In the genomic region with DNA sequence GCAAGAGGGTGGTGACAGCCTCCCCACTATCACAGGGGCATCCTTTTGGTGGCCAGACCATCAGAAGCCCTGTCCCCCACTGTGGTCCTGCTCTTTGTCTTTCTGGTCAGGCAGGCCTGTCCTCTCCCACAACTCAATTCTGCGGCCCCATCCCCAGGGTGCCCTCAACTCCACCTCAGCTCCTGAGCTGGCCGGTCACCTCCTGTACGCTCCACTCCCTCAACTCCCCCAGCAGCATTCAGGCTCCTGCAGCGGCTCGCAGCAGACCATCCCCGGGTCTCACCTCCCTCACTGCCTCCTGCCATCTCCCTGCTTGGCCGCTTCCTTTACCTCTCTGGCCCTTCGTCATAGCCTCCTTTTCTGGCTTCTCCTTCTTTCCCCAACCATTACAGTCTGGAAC, we compare ENCODE assay signal across 22 cellular contexts. TPM values are rescaled to one million over a fixed set of nuclear protein-coding genes. Genes with fewer than 3 reads are reported as not detected.
A peak's percentile ranks its signal among the peaks of the same experiment; 100 is the strongest.
DNase-seq lines count a peak whose midpoint lies in the region; ATAC-seq and TF ChIP-seq lines count a peak whose summit lies in the region.
"Had no signal": no experiment of that assay in that cellular context is flagged by ENCODE, and none has a peak within 500 bp of the region (broad histone marks: within the 10 kb centered on the region; RNA-seq: fewer than 3 reads in every experiment).

No MANE protein-coding gene starts in this region.

- H4K20me1 ChIP-seq in H9 (ENCODE audit: control insufficient read depth, insufficient read depth, insufficient read length) (no peaks in the 10 kb centered on the region), neural progenitor cell (ENCODE audit: low read depth) (no peaks in the 10 kb centered on the region)

- H3K18ac ChIP-seq in H9 (ENCODE audit: insufficient read length, low read depth, low read length), result no peak overlapping the region

- no peak overlapping the region for H4K5ac ChIP-seq in H9 (ENCODE audit: insufficient read length, low read depth, low read length)

- H3K4ac ChIP-seq in H9 (ENCODE audit: low read depth, low read length), result no peak overlapping the region

- H3K23ac ChIP-seq in H9 (ENCODE audit: insufficient read length, low read depth, low read length), result no peak overlapping the region

- no peak for DNase-seq in activated T-cell treated with anti-CD3 and anti-CD28 coated beads, Interleukin-2, amount 50 U/mL, for 24 hours
- no peak for DNase-seq in activated T-cell treated with anti-CD3 and anti-CD28 coated beads, Interleukin-2, amount 50 U/mL, for 1 hour
- DNase-seq in H9 (no peak), neural progenitor cell (ENCODE audit: low spot score) (no peak), dermis blood vessel endothelial cell (no peak), 8988T (no peak)
- DNase-seq: CD4-positive, CD25-positive, alpha-beta regulatory T cell; COR-L47; DMS79; GM23248; NCI-H1105 treated with DMSO at 0.1 percent for 48 hours; NCI-H2029 treated with DMSO at 0.1 percent for 48 hours; NCI-H226; NCI-H510A treated with DMSO at 0.1 percent for 48 hours; NCI-H748 treated with DMSO at 0.1 percent for 48 hours; SHP77 treated with DMSO at 0.1 percent for 48 hours had no signal

- H3K9ac ChIP-seq in H9 (ENCODE audit: extremely low read depth, insufficient read length, low read length), result no peak overlapping the region
- H3K9ac ChIP-seq in neural progenitor cell, result no peak overlapping the region
- H3K9ac ChIP-seq: GM23248 had no signal

- no peaks in the 10 kb centered on the region for H3K9me3 Mint-ChIP-seq in activated T-cell treated with anti-CD3 and anti-CD28 coated beads, Interleukin-2, amount 50 U/mL, for 24 hours
- no peaks in the 10 kb centered on the region for H3K9me3 Mint-ChIP-seq in H9
- no peaks in the 10 kb centered on the region for H3K9me3 Mint-ChIP-seq in neural progenitor cell
- H3K9me3 Mint-ChIP-seq: CD4-positive, CD25-positive, alpha-beta regulatory T cell; IgD-negative memory B cell had no signal

- H2AFZ ChIP-seq in H9 (ENCODE audit: low read length) (no peak overlapping the region), neural progenitor cell (replicated peaks) (no peak overlapping the region)
- H2AFZ ChIP-seq: GM23248 had no signal

- no peak for ATAC-seq in GM21381 (IDR thresholded peaks at IDR 0.05; ENCODE audit: unreplicated experiment)
- ATAC-seq: A549 had no signal

- no peak overlapping the region for H3K4me3 ChIP-seq in neural progenitor cell
- H3K4me3 ChIP-seq: A549, GM23248, HAP-1 had no signal

- no peak overlapping the region for H3K14ac ChIP-seq in H9 (ENCODE audit: insufficient read depth, low read length)

- H4K8ac ChIP-seq in H9 (replicated peaks; ENCODE audit: insufficient read length, low read depth, low read length), result no peak overlapping the region

- H3K4me2 ChIP-seq in H9 (ENCODE audit: insufficient read depth, insufficient read length, low read length) (no peak overlapping the region), neural progenitor cell (no peak overlapping the region)
- H3K4me2 ChIP-seq: A549 had no signal

- H3K27me3 ChIP-seq in H9 (ENCODE audit: insufficient read depth, low read length) (no peaks in the 10 kb centered on the region), neural progenitor cell (no peaks in the 10 kb centered on the region)

- no peaks in the 10 kb centered on the region for H3K79me2 ChIP-seq in H9 (ENCODE audit: insufficient read depth, low read length)
- no peaks in the 10 kb centered on the region for H3K79me2 ChIP-seq in neural progenitor cell (ENCODE audit: low read depth)

- no peaks in the 10 kb centered on the region for H3F3A ChIP-seq in neural progenitor cell (ENCODE audit: low read depth)

- H2BK5ac ChIP-seq in H9 (ENCODE audit: insufficient read length, low read length), result no peak overlapping the region

- no peaks in the 10 kb centered on the region for H3K4me1 ChIP-seq in H9 (ENCODE audit: insufficient read depth, low read length)
- peaks cover 24% of the 10 kb centered on the region for H3K4me1 ChIP-seq in neural progenitor cell
- H3K4me1 ChIP-seq: A549, HAP-1 had no signal

- WGBS in H9 (ENCODE audit: extremely low coverage, insufficient read length, low lambda C conversion rate), result no CpG with 5 or more reads among the region's 8 CpGs

- H3K27ac ChIP-seq in H9 (ENCODE audit: insufficient read length, low read depth, low read length) (no peak overlapping the region), cingulate gyrus (ENCODE audit: low read depth, low read length) (peak overlapping the region; percentile 49), neural progenitor cell (no peak overlapping the region)
- H3K27ac ChIP-seq: A549, GM23248 had no signal

- H4K91ac ChIP-seq in H9 (ENCODE audit: insufficient read length, low read depth, low read length), result no peak overlapping the region

- H3K36me3 Mint-ChIP-seq in activated T-cell treated with anti-CD3 and anti-CD28 coated beads, Interleukin-2, amount 50 U/mL, for 24 hours (ENCODE audit: low read depth), result peaks cover 77% of the 10 kb centered on the region
- peaks cover 4 to 30% (median 21%) of the 10 kb centered on the region in 3 experiments for H3K36me3 Mint-ChIP-seq in H9 (ENCODE audit: insufficient read depth in 1 of 3, low read depth in 3 of 3)
- H3K36me3 Mint-ChIP-seq in neural progenitor cell, result peaks cover 9% of the 10 kb centered on the region

- H3K27ac Mint-ChIP-seq in activated T-cell treated with anti-CD3 and anti-CD28 coated beads, Interleukin-2, amount 50 U/mL, for 24 hours, result peak overlapping the region; percentile 30
- H3K27ac Mint-ChIP-seq in H9 (peak overlapping the region in 2 of 3 experiments; percentile 39 to 69; a peak in 3 of 7 replicates), neural progenitor cell (peak overlapping the region; percentile 25)
- H3K27ac Mint-ChIP-seq: B cell, IgD-negative memory B cell had no signal

- H2BK15ac ChIP-seq in H9 (ENCODE audit: low read depth, low read length), result no peak overlapping the region

- H3K79me1 ChIP-seq in H9 (ENCODE audit: insufficient read depth, low read depth, low read length, poor library complexity, severe bottlenecking), result no peaks in the 10 kb centered on the region

- H2BK20ac ChIP-seq in H9 (ENCODE audit: low read depth, low read length, poor library complexity, severe bottlenecking), result no peak overlapping the region

- H3T11ph ChIP-seq in H9 (ENCODE audit: low read length), result no peak overlapping the region

- H3K23me2 ChIP-seq in H9 (ENCODE audit: insufficient read length, low read depth, low read length, poor library complexity, severe bottlenecking), result no peaks in the 10 kb centered on the region

- H3K9me3 ChIP-seq in H9 (ENCODE audit: control insufficient read depth, low read depth, low read length) (no peaks in the 10 kb centered on the region), neural progenitor cell (ENCODE audit: low read depth) (no peaks in the 10 kb centered on the region)
- H3K9me3 ChIP-seq: A549, HAP-1 had no signal

- no peak overlapping the region for H3K56ac ChIP-seq in H9 (ENCODE audit: insufficient read length, low read depth, low read length)

- no peak overlapping the region for H2BK12ac ChIP-seq in H9 (ENCODE audit: insufficient read length, low read depth, low read length)

- no peak for TF ChIP-seq CTCF in H9 (conservative IDR thresholded peaks at IDR 0.05)
- no peak for TF ChIP-seq CTCF in neural progenitor cell (IDR thresholded peaks at IDR 0.05)

- no peaks in the 10 kb centered on the region for H3K4me1 Mint-ChIP-seq in activated T-cell treated with anti-CD3 and anti-CD28 coated beads, Interleukin-2, amount 50 U/mL, for 24 hours (ENCODE audit: low read depth)
- peaks cover 4 to 18% of the 10 kb centered on the region in 2 experiments; a peak in 3 of 4 replicates for H3K4me1 Mint-ChIP-seq in H9
- peaks cover 33% of the 10 kb centered on the region for H3K4me1 Mint-ChIP-seq in neural progenitor cell
- H3K4me1 Mint-ChIP-seq: B cell, IgD-negative memory B cell had no signal

- no peaks in the 10 kb centered on the region for H3K27me3 Mint-ChIP-seq in activated T-cell treated with anti-CD3 and anti-CD28 coated beads, Interleukin-2, amount 50 U/mL, for 24 hours
- H3K27me3 Mint-ChIP-seq in H9 (ENCODE audit: low read depth) (no peaks in the 10 kb centered on the region), neural progenitor cell (ENCODE audit: insufficient read depth, low read depth) (no peaks in the 10 kb centered on the region)
- H3K27me3 Mint-ChIP-seq: B cell; CD4-positive, CD25-positive, alpha-beta regulatory T cell; IgD-negative memory B cell had no signal

- H3K36me3 ChIP-seq in neural progenitor cell, result no peaks in the 10 kb centered on the region
- H3K36me3 ChIP-seq: HAP-1 had no signal

- no peak overlapping the region for H2BK120ac ChIP-seq in H9 (ENCODE audit: low read depth, low read length, poor library complexity, severe bottlenecking)

- H3K4me3 Mint-ChIP-seq in activated T-cell treated with anti-CD3 and anti-CD28 coated beads, Interleukin-2, amount 50 U/mL, for 24 hours, result no peak overlapping the region
- no peak overlapping the region for H3K4me3 Mint-ChIP-seq in H9
- no peak overlapping the region for H3K4me3 Mint-ChIP-seq in neural progenitor cell
- H3K4me3 Mint-ChIP-seq: B cell; CD4-positive, CD25-positive, alpha-beta regulatory T cell; IgD-negative memory B cell had no signal

- H2AK5ac ChIP-seq in H9 (ENCODE audit: insufficient read length, low read length), result no peak overlapping the region

RNA-seq across cellular contexts. Expression of a gene that starts 43.4 kb away (rescaled TPM):
- total RNA-seq in H9 (2021) (41.0 and 42.5 TPM in 2 replicates), neural progenitor cell (ENCODE audit: low replicate concordance) (6.2 and 22.1 TPM in 2 replicates), dermis blood vessel endothelial cell (19.9 and 20.6 TPM in 2 replicates)
